Comparison of ENCODE assay signal across 10 cellular contexts in genomic region chr14:97459180-97459579, GRCh38.
A peak's percentile ranks its signal among the peaks of the same experiment; 100 is the strongest.
DNase-seq lines count a peak whose midpoint lies in the region; ATAC-seq lines count a peak whose summit lies in the region.
"Had no signal": no experiment of that assay in that cellular context is flagged by ENCODE, and none has a peak within 500 bp of the region (broad histone marks: within the 10 kb centered on the region; RNA-seq: fewer than 3 reads in every experiment).

No MANE protein-coding gene starts in this region.

- H3K9ac ChIP-seq in mesenchymal stem cell (ENCODE audit: low read length): no peak overlapping the region
- H3K9ac ChIP-seq: BLaER1 treated with 17β-estradiol and CSF1 and Interleukin-3, amounts not matched to agents 10 nM and 100 nM had no signal

- peak overlapping the region; percentile 44; the same call in 1 of the 2 replicates for H3K4me3 ChIP-seq in iPS-18c (ENCODE audit: insufficient read depth, low read depth, low read length)
- no peak overlapping the region for H3K4me3 ChIP-seq in mesenchymal stem cell (ENCODE audit: insufficient read depth in 1 of 2, low read depth in 1 of 2, low read length in 2 of 2)
- H3K4me3 ChIP-seq: BLaER1 treated with 17β-estradiol and CSF1 and Interleukin-3, amounts not matched to agents 10 nM and 100 nM had no signal

- no peak overlapping the region for H2BK5ac ChIP-seq in mesenchymal stem cell (ENCODE audit: low read depth, low read length, poor library complexity, severe bottlenecking)

- ATAC-seq in stimulated activated naive CD8-positive, alpha-beta T cell treated with anti-CD3 and anti-CD28 coated beads, Interleukin-15, amount 100 ng/mL, for 72 hours: peak; percentile 52
- no peak for ATAC-seq in GM21526 (IDR thresholded peaks at IDR 0.05; ENCODE audit: low FRiP score, unreplicated experiment)

- H3K4ac ChIP-seq in mesenchymal stem cell (ENCODE audit: low read depth in 1 of 2, low read length in 2 of 2): no peak overlapping the region

- H3K27ac ChIP-seq in mesenchymal stem cell (ENCODE audit: low read length, poor library complexity, severe bottlenecking): no peak overlapping the region
- H3K27ac ChIP-seq: BLaER1 treated with 17β-estradiol and CSF1 and Interleukin-3, amounts not matched to agents 10 nM and 100 nM had no signal

- peak overlapping the region; percentile 95 for H3K27ac Mint-ChIP-seq in activated CD4-positive, alpha-beta T cell treated with anti-CD3 and anti-CD28 coated beads, Interleukin-2, amount 10 ng/mL, durations not matched to agents 7 days and 5 days
- H3K27ac Mint-ChIP-seq in activated CD4-positive, alpha-beta memory T cell treated with anti-CD3 and anti-CD28 coated beads for 36 hours: peak overlapping the region; percentile 100
- H3K27ac Mint-ChIP-seq in stimulated activated naive CD8-positive, alpha-beta T cell treated with anti-CD3 and anti-CD28 coated beads, Interleukin-15, amount 100 ng/mL, for 72 hours: peak overlapping the region; percentile 99 to 100

- H3K4me2 ChIP-seq in mesenchymal stem cell (ENCODE audit: low read length, poor library complexity, severe bottlenecking): no peak overlapping the region

- peaks cover 48% of the 10 kb centered on the region for H3K4me1 Mint-ChIP-seq in activated CD4-positive, alpha-beta T cell treated with anti-CD3 and anti-CD28 coated beads, Interleukin-2, amount 10 ng/mL, durations not matched to agents 7 days and 5 days
- H3K4me1 Mint-ChIP-seq in activated CD4-positive, alpha-beta memory T cell treated with anti-CD3 and anti-CD28 coated beads for 36 hours (ENCODE audit: low read depth): peaks cover 49% of the 10 kb centered on the region
- peaks cover 57% of the 10 kb centered on the region for H3K4me1 Mint-ChIP-seq in stimulated activated naive CD8-positive, alpha-beta T cell treated with anti-CD3 and anti-CD28 coated beads, Interleukin-15, amount 100 ng/mL, for 72 hours

- DNase-seq in activated CD4-positive, alpha-beta T cell treated with anti-CD3 and anti-CD28 coated beads, Interleukin-2, amount 10 ng/mL, durations not matched to agents 7 days and 5 days: peak; percentile 33
- DNase-seq in activated CD4-positive, alpha-beta T cell treated with anti-CD3 and anti-CD28 coated beads, Interleukin-2, amount 50 U/mL, for 1 hour: no peak
- no peak for DNase-seq in activated CD4-positive, alpha-beta memory T cell treated with anti-CD3 and anti-CD28 coated beads for 36 hours
- DNase-seq in stimulated activated naive CD8-positive, alpha-beta T cell treated with anti-CD3 and anti-CD28 coated beads, Interleukin-15, amount 100 ng/mL, for 72 hours: peak in 1 of 2 donors; percentile 66
- no peak for DNase-seq in SHP77 treated with DMSO at 0.1 percent for 48 hours (lab: John Stamatoyannopoulos, UW)
- no peak for DNase-seq in mesenchymal stem cell
- DNase-seq: NCI-H1092 treated with DMSO at 0.1 percent for 48 hours had no signal

- POLR2A ChIA-PET in activated CD4-positive, alpha-beta T cell treated with anti-CD3 and anti-CD28 coated beads, Interleukin-2, amount 10 ng/mL, durations not matched to agents 7 days and 5 days (lab: Charles Lee): interaction anchor here (0.5 to 1.2 kb wide), 2 partner anchors 152 to 642 kb away, joined by 6 read pairs; no protein-coding TSS in a partner anchor
- POLR2A ChIA-PET in activated CD4-positive, alpha-beta memory T cell treated with anti-CD3 and anti-CD28 coated beads for 36 hours (lab: Charles Lee): interaction anchor here (2.3 kb wide), 1 partner anchor 153 kb away, joined by 8 read pairs; no protein-coding TSS in a partner anchor

- 71% methylated on average over 4 of the region's 4 CpGs for WGBS in mesenchymal stem cell

- peaks cover 65% of the 10 kb centered on the region for H3K36me3 Mint-ChIP-seq in activated CD4-positive, alpha-beta T cell treated with anti-CD3 and anti-CD28 coated beads, Interleukin-2, amount 10 ng/mL, durations not matched to agents 7 days and 5 days (ENCODE audit: low read depth)
- peaks cover 38% of the 10 kb centered on the region for H3K36me3 Mint-ChIP-seq in activated CD4-positive, alpha-beta memory T cell treated with anti-CD3 and anti-CD28 coated beads for 36 hours

- no peak overlapping the region for H2AK5ac ChIP-seq in mesenchymal stem cell (ENCODE audit: low read length, severe bottlenecking)

- H3K4me3 Mint-ChIP-seq in activated CD4-positive, alpha-beta T cell treated with anti-CD3 and anti-CD28 coated beads, Interleukin-2, amount 10 ng/mL, durations not matched to agents 7 days and 5 days: peak overlapping the region; percentile 76
- peak overlapping the region; percentile 96 for H3K4me3 Mint-ChIP-seq in activated CD4-positive, alpha-beta memory T cell treated with anti-CD3 and anti-CD28 coated beads for 36 hours
- H3K4me3 Mint-ChIP-seq in stimulated activated naive CD8-positive, alpha-beta T cell treated with anti-CD3 and anti-CD28 coated beads, Interleukin-15, amount 100 ng/mL, for 72 hours: peak overlapping the region; percentile 97

- H3K79me1 ChIP-seq in mesenchymal stem cell (replicated peaks; ENCODE audit: low read length, poor library complexity, severe bottlenecking): no peaks in the 10 kb centered on the region

- no peak overlapping the region for H3K23ac ChIP-seq in mesenchymal stem cell (ENCODE audit: low read length in 2 of 2)

- H2BK120ac ChIP-seq in mesenchymal stem cell (ENCODE audit: low read depth, low read length): no peak overlapping the region

- CTCF ChIA-PET in activated CD4-positive, alpha-beta T cell treated with anti-CD3 and anti-CD28 coated beads, Interleukin-2, amount 10 ng/mL, durations not matched to agents 7 days and 5 days (lab: Charles Lee): no interaction called here
- CTCF ChIA-PET in activated CD4-positive, alpha-beta memory T cell treated with anti-CD3 and anti-CD28 coated beads for 36 hours (lab: Charles Lee): no interaction called here

- H3K14ac ChIP-seq in mesenchymal stem cell (ENCODE audit: low read length in 2 of 2): no peak overlapping the region

- no peak overlapping the region for H4K8ac ChIP-seq in mesenchymal stem cell (ENCODE audit: low read length)

- H3K27me3 ChIP-seq in mesenchymal stem cell (ENCODE audit: control insufficient read depth in 1 of 2, insufficient read depth in 1 of 2, low read length in 2 of 2): peaks cover 0 to 5% of the 10 kb centered on the region in 2 experiments
- H3K27me3 ChIP-seq: BLaER1 treated with 17β-estradiol and CSF1 and Interleukin-3, amounts not matched to agents 10 nM and 100 nM had no signal

- H4K91ac ChIP-seq in mesenchymal stem cell (ENCODE audit: low read length): no peak overlapping the region

- H2BK12ac ChIP-seq in mesenchymal stem cell (ENCODE audit: low read length in 2 of 2): no peak overlapping the region

- H3K9me3 ChIP-seq in iPS-18c (ENCODE audit: control insufficient read depth, insufficient read depth, low read length) (peaks cover 2% of the 10 kb centered on the region), mesenchymal stem cell (ENCODE audit: control insufficient read depth, low read length) (peaks cover 12% of the 10 kb centered on the region)

- H3K9me3 Mint-ChIP-seq in activated CD4-positive, alpha-beta T cell treated with anti-CD3 and anti-CD28 coated beads, Interleukin-2, amount 10 ng/mL, durations not matched to agents 7 days and 5 days: peaks cover 39% of the 10 kb centered on the region
- H3K9me3 Mint-ChIP-seq in activated CD4-positive, alpha-beta memory T cell treated with anti-CD3 and anti-CD28 coated beads for 36 hours: peaks cover 19% of the 10 kb centered on the region
- H3K9me3 Mint-ChIP-seq in stimulated activated naive CD8-positive, alpha-beta T cell treated with anti-CD3 and anti-CD28 coated beads, Interleukin-15, amount 100 ng/mL, for 72 hours: peaks cover 20 to 23% of the 10 kb centered on the region in 2 donors

- no peak overlapping the region for H3K18ac ChIP-seq in mesenchymal stem cell (ENCODE audit: low read depth in 1 of 2, low read length in 2 of 2)

- no peaks in the 10 kb centered on the region for H3K4me1 ChIP-seq in mesenchymal stem cell (ENCODE audit: control insufficient read depth, insufficient read depth, low read depth, low read length)

- H3K27me3 Mint-ChIP-seq in activated CD4-positive, alpha-beta T cell treated with anti-CD3 and anti-CD28 coated beads, Interleukin-2, amount 10 ng/mL, durations not matched to agents 7 days and 5 days: no peaks in the 10 kb centered on the region
- H3K27me3 Mint-ChIP-seq in activated CD4-positive, alpha-beta memory T cell treated with anti-CD3 and anti-CD28 coated beads for 36 hours: no peaks in the 10 kb centered on the region
- H3K27me3 Mint-ChIP-seq in stimulated activated naive CD8-positive, alpha-beta T cell treated with anti-CD3 and anti-CD28 coated beads, Interleukin-15, amount 100 ng/mL, for 72 hours: no peaks in the 10 kb centered on the region

- H2BK15ac ChIP-seq in mesenchymal stem cell (ENCODE audit: low read depth, poor library complexity, severe bottlenecking): no peak overlapping the region

- H2AFZ ChIP-seq in mesenchymal stem cell (ENCODE audit: low read depth, low read length): no peak overlapping the region

- intact Hi-C loops in activated CD4-positive, alpha-beta memory T cell treated with anti-CD3 and anti-CD28 coated beads for 36 hours (cut with micrococcal nuclease): loop anchor here (2.0 to 5.0 kb wide), 6 partner anchors 143 to 1808 kb away; no protein-coding TSS in a partner anchor

- no peaks in the 10 kb centered on the region for H3K36me3 ChIP-seq in mesenchymal stem cell (ENCODE audit: control insufficient read depth in 1 of 2, insufficient read depth in 2 of 2, low read depth in 1 of 2, low read length in 2 of 2)
- H3K36me3 ChIP-seq: BLaER1 treated with 17β-estradiol and CSF1 and Interleukin-3, amounts not matched to agents 10 nM and 100 nM had no signal
